ENCODE assay signal across 8 cellular contexts in genomic region chr1:120179420-120180348, GRCh38. TPM values are rescaled to one million over a fixed set of nuclear protein-coding genes. Genes with fewer than 3 reads are reported as not detected.
DNase-seq lines count a peak whose midpoint lies in the region; ATAC-seq and TF ChIP-seq lines count a peak whose summit lies in the region.

No MANE protein-coding gene starts in this region.

- peak overlapping the region; percentile 18 for H3K4me2 ChIP-seq in neuronal stem cell (ENCODE audit: insufficient read depth, low read length, poor library complexity, severe bottlenecking)

- no peak for ATAC-seq in HG02970 (IDR thresholded peaks at IDR 0.05; ENCODE audit: low FRiP score, unreplicated experiment)

- DNase-seq in H4 (ENCODE audit: low spot score): peak; percentile 27
- peak in 1 of 3 donors; percentile 37 for DNase-seq in Peyer's patch
- no peak for DNase-seq in esophagus muscularis mucosa (ENCODE audit: extremely low spot score)
- peak; percentile 15 for DNase-seq in neuronal stem cell (ENCODE audit: low spot score)
- DNase-seq in iPS-NIHi11 (ENCODE audit: low spot score): no peak
- no peak for DNase-seq in stimulated activated naive CD4-positive, alpha-beta T cell (lab: John Stamatoyannopoulos, UW)
- DNase-seq in SIG-M5 (lab: John Stamatoyannopoulos, UW): no peak

- H4K8ac ChIP-seq in neuronal stem cell (ENCODE audit: low read depth, low read length): no peak overlapping the region

- no peak overlapping the region for H2BK12ac ChIP-seq in neuronal stem cell (ENCODE audit: low read length)

- H2AK5ac ChIP-seq in neuronal stem cell (ENCODE audit: low read depth, low read length): no peak overlapping the region

- WGBS in esophagus muscularis mucosa: 17% methylated on average over 12 of the region's 20 CpGs
- WGBS in neuronal stem cell (ENCODE audit: extremely low coverage in 2 of 2, insufficient read length in 2 of 2, insufficient replicate concordance in 1 of 2), 2 donors: no CpG with 5 or more reads among the region's 20 CpGs

- TF ChIP-seq POLR2A in Peyer's patch (IDR thresholded peaks at IDR 0.05): no peak
- no peak for TF ChIP-seq POLR2A in esophagus muscularis mucosa (IDR thresholded peaks at IDR 0.05; ENCODE audit: low read depth)

- peak overlapping the region in 2 of 4 donors; percentile 30 to 37 for H3K4me3 ChIP-seq in Peyer's patch
- peak overlapping the region; percentile 42 to 55 (median 50) for H3K4me3 ChIP-seq in esophagus muscularis mucosa
- no peak overlapping the region for H3K4me3 ChIP-seq in neuronal stem cell (ENCODE audit: low read length in 2 of 2)

- H3K36me3 ChIP-seq in Peyer's patch (no peaks in the 10 kb centered on the region), esophagus muscularis mucosa (no peaks in the 10 kb centered on the region), neuronal stem cell (replicated peaks in 1 of 2; ENCODE audit: control insufficient read depth in 2 of 2, insufficient read depth in 2 of 2, low read length in 2 of 2) (no peaks in the 10 kb centered on the region)

- H3K9ac ChIP-seq in neuronal stem cell (ENCODE audit: low read depth, low read length, poor library complexity): no peak overlapping the region

- H3K9me3 ChIP-seq in Peyer's patch: no peaks in the 10 kb centered on the region
- H3K9me3 ChIP-seq in esophagus muscularis mucosa: no peaks in the 10 kb centered on the region
- H3K9me3 ChIP-seq in neuronal stem cell (replicated peaks in 1 of 2; ENCODE audit: control insufficient read depth in 2 of 2, insufficient read depth in 1 of 2, low read depth in 1 of 2, low read length in 2 of 2): no peaks in the 10 kb centered on the region

- H3K18ac ChIP-seq in neuronal stem cell (ENCODE audit: low read length): no peak overlapping the region

- no peak overlapping the region for H2BK15ac ChIP-seq in neuronal stem cell (ENCODE audit: low read length)

- H3K27me3 ChIP-seq in Peyer's patch (no peaks in the 10 kb centered on the region), esophagus muscularis mucosa (no peaks in the 10 kb centered on the region), neuronal stem cell (ENCODE audit: control insufficient read depth in 3 of 3, insufficient read depth in 3 of 3, low read depth in 1 of 3, low read length in 3 of 3) (no peaks in the 10 kb centered on the region)

- H2BK5ac ChIP-seq in neuronal stem cell (ENCODE audit: low read length): no peak overlapping the region

- no peak overlapping the region for H2BK120ac ChIP-seq in neuronal stem cell (ENCODE audit: low read depth, low read length)

- TF ChIP-seq CTCF in Peyer's patch (IDR thresholded peaks at IDR 0.05): no peak
- TF ChIP-seq CTCF in esophagus muscularis mucosa (IDR thresholded peaks at IDR 0.05): no peak

- peak overlapping the region; percentile 40 to 77 (median 50) for H3K27ac ChIP-seq in Peyer's patch
- peak overlapping the region; percentile 77 to 83 (median 80) for H3K27ac ChIP-seq in esophagus muscularis mucosa (replicated peaks in 1 of 4)
- H3K27ac ChIP-seq in neuronal stem cell (replicated peaks; ENCODE audit: low read length): peak overlapping the region; percentile 67

- H3K79me1 ChIP-seq in neuronal stem cell (ENCODE audit: low read depth, low read length): peaks cover 1% of the 10 kb centered on the region

- no peak for TF ChIP-seq EP300 in esophagus muscularis mucosa (IDR thresholded peaks at IDR 0.05)

- no peak overlapping the region for H3K4ac ChIP-seq in neuronal stem cell (ENCODE audit: low read length)

- H4K91ac ChIP-seq in neuronal stem cell (ENCODE audit: low read depth, low read length, poor library complexity): no peak overlapping the region

- no peak overlapping the region for H3K23ac ChIP-seq in neuronal stem cell (ENCODE audit: low read depth, low read length, poor library complexity)

- H3K14ac ChIP-seq in neuronal stem cell (ENCODE audit: low read length): no peak overlapping the region

- H3K4me1 ChIP-seq in Peyer's patch (peaks cover 0 to 5% (median 0%) of the 10 kb centered on the region in 4 donors), esophagus muscularis mucosa (peaks cover 14 to 31% (median 18%) of the 10 kb centered on the region in 4 donors), neuronal stem cell (ENCODE audit: control insufficient read depth in 2 of 2, insufficient read depth in 1 of 2, low read depth in 1 of 2, low read length in 2 of 2) (peaks cover 0 to 4% of the 10 kb centered on the region in 2 donors)

- intact Hi-C loops in esophagus muscularis mucosa (cut with DNase I): no loop called here

- H2AFZ ChIP-seq in neuronal stem cell (ENCODE audit: low read length): peak overlapping the region; percentile 56

RNA-seq across cellular contexts. Expression of gene SEC22B, which starts 3.4 kb away (rescaled TPM):
- 35.7 and 41.4 TPM in 2 replicates for total RNA-seq in H4 (2014; rRNA removed; shearing (Covaris generic))
- total RNA-seq in Peyer's patch (10 to 100 TPM; 19.8 to 34.3 (median 28.5) TPM), esophagus muscularis mucosa (10 to 100 TPM; 20.7 to 24.9 (median 22.4) TPM)
- 13.2 TPM for polyA plus RNA-seq in neuronal stem cell (2013, experiment 1 of 2)
- polyA plus RNA-seq in neuronal stem cell (2013, experiment 2 of 2): 13.4 TPM

Comparison
In these comparisons a context has a peak if more than half of its experiments do, and no peak if none do; other contexts are left out.
1. DNase-seq: peak in H4 (single experiment) and neuronal stem cell (single experiment); none in esophagus muscularis mucosa (single experiment), iPS-NIHi11 (single experiment), stimulated activated naive CD4-positive, alpha-beta T cell (0 of 6) and SIG-M5 (single experiment).
2. H3K4me3 ChIP-seq: peak in esophagus muscularis mucosa (4 of 4); none in neuronal stem cell (0 of 2).
3. Peak in every context shown above with its lines, with median percentiles within 50 percentile points of each other: H3K27ac ChIP-seq.